11 cellular contexts compared by ENCODE assay signal in genomic region chr19:18287836-18288772, GRCh38. TPM values are rescaled to one million over a fixed set of nuclear protein-coding genes. Genes with fewer than 3 reads are reported as not detected.
DNase-seq lines count a peak whose midpoint lies in the region; ATAC-seq and TF ChIP-seq lines count a peak whose summit lies in the region.
"Had no signal": no experiment of that assay in that cellular context is flagged by ENCODE, and none has a peak within 500 bp of the region (broad histone marks: within the 10 kb centered on the region; RNA-seq: fewer than 3 reads in every experiment).

No MANE protein-coding gene starts in this region.

- no peaks in the 10 kb centered on the region for H3K9me3 ChIP-seq in CD4-positive, alpha-beta memory T cell (ENCODE audit: control insufficient read depth in 1 of 2, low read length in 2 of 2)
- no peaks in the 10 kb centered on the region for H3K9me3 ChIP-seq in SK-N-MC (ENCODE audit: low read depth, low read length)
- H3K9me3 ChIP-seq in esophagus squamous epithelium, result no peaks in the 10 kb centered on the region
- no peaks in the 10 kb centered on the region for H3K9me3 ChIP-seq in ovary
- no peaks in the 10 kb centered on the region for H3K9me3 ChIP-seq in uterus
- H3K9me3 ChIP-seq: colonic mucosa had no signal

- peak overlapping the region in 1 of 8 donors; percentile 35 for H3K4me3 Mint-ChIP-seq in CD4-positive, alpha-beta memory T cell
- peak overlapping the region in 1 of 3 donors; percentile 37 for H3K4me3 Mint-ChIP-seq in T-cell

- peaks cover 0 to 2% of the 10 kb centered on the region in 2 donors for H3K36me3 Mint-ChIP-seq in CD4-positive, alpha-beta memory T cell
- H3K36me3 Mint-ChIP-seq in T-cell, result no peaks in the 10 kb centered on the region

- TF ChIP-seq POLR2A in esophagus squamous epithelium (IDR thresholded peaks at IDR 0.05) (no peak), ovary (IDR thresholded peaks at IDR 0.05) (no peak), uterus (IDR thresholded peaks at IDR 0.05) (no peak)

- peak overlapping the region; percentile 34 for H3K27ac ChIP-seq in CD4-positive, alpha-beta memory T cell (ENCODE audit: low read depth, low read length)
- H3K27ac ChIP-seq in SK-N-MC (peak overlapping the region; percentile 1; the same call in 1 of the 2 replicates), esophagus squamous epithelium (peak overlapping the region in 3 of 4 donors; percentile 20 to 62 (median 41)), ovary (peak overlapping the region; percentile 71 to 84), uterus (peak overlapping the region in 1 of 2 donors; percentile 73)
- H3K27ac ChIP-seq: colonic mucosa had no signal

- H3K4me3 ChIP-seq in CD4-positive, alpha-beta memory T cell (ENCODE audit: low read length in 2 of 2), result no peak overlapping the region
- H3K4me3 ChIP-seq in SK-N-MC, result no peak overlapping the region
- H3K4me3 ChIP-seq in esophagus squamous epithelium, result no peak overlapping the region
- no peak overlapping the region for H3K4me3 ChIP-seq in ovary
- H3K4me3 ChIP-seq in uterus, result no peak overlapping the region
- H3K4me3 ChIP-seq: colonic mucosa had no signal

- TF ChIP-seq CTCF in esophagus squamous epithelium (IDR thresholded peaks at IDR 0.05) (no peak), ovary (IDR thresholded peaks at IDR 0.05) (no peak), uterus (IDR thresholded peaks at IDR 0.05) (no peak)

- H3K27me3 Mint-ChIP-seq in CD4-positive, alpha-beta memory T cell, result no peaks in the 10 kb centered on the region
- H3K27me3 Mint-ChIP-seq in T-cell, result no peaks in the 10 kb centered on the region
- H3K27me3 Mint-ChIP-seq: CD4-positive, alpha-beta T cell had no signal

- H3K36me3 ChIP-seq in CD4-positive, alpha-beta memory T cell (ENCODE audit: insufficient read depth, low read length), result no peaks in the 10 kb centered on the region
- H3K36me3 ChIP-seq in SK-N-MC (ENCODE audit: insufficient read depth, low read length), result no peaks in the 10 kb centered on the region
- no peaks in the 10 kb centered on the region for H3K36me3 ChIP-seq in esophagus squamous epithelium
- no peaks in the 10 kb centered on the region for H3K36me3 ChIP-seq in ovary
- H3K36me3 ChIP-seq in uterus, result no peaks in the 10 kb centered on the region
- H3K36me3 ChIP-seq: colonic mucosa had no signal

- no peak for TF ChIP-seq EP300 in ovary (IDR thresholded peaks at IDR 0.05)

- CTCF ChIA-PET in CD4-positive, alpha-beta memory T cell (lab: Charles Lee; ENCODE audit: partially characterized antibody), result interaction anchor here (0.7 to 2.9 kb wide), 2 partner anchors 8 to 258 kb away, joined by 3 to 8 read pairs; no protein-coding TSS in a partner anchor
- CTCF ChIA-PET in T-cell (lab: Charles Lee), result interaction anchor here in 1 of 2 donors (1.2 kb wide), 1 partner anchor 17 kb away, joined by 3 read pairs; no protein-coding TSS in a partner anchor

- intact Hi-C loops in CD4-positive, alpha-beta memory T cell (cut with micrococcal nuclease), result no loop called here
- intact Hi-C loops in esophagus squamous epithelium (cut with DNase I), result no loop called here
- intact Hi-C loops in ovary (cut with DNase I), result no loop called here
- intact Hi-C loops in uterus (cut with DNase I; ENCODE audit: low total_unique reads), result no loop called here

- ATAC-seq in HG03354 (IDR thresholded peaks at IDR 0.05; ENCODE audit: poor library complexity, severe bottlenecking, unreplicated experiment) (no peak), T-cell (replicated peaks in 1 of 4) (no peak)

- peak overlapping the region in 2 of 7 donors; percentile 53 to 79 for H3K27ac Mint-ChIP-seq in CD4-positive, alpha-beta memory T cell
- peak overlapping the region in 1 of 2 donors; percentile 27 for H3K27ac Mint-ChIP-seq in T-cell

- no peak overlapping the region for H3K9ac ChIP-seq in SK-N-MC (ENCODE audit: insufficient read length)

- DNase-seq in CD4-positive, alpha-beta memory T cell, result no peak
- DNase-seq in SK-N-MC (ENCODE audit: low read depth, low spot score) (no peak), esophagus squamous epithelium (lab: John Stamatoyannopoulos, UW) (no peak), ovary (peak in 2 of 5 donors; percentile 33 to 50), T-cell (no peak), uterus (no peak)
- no peak for DNase-seq in stimulated activated CD4-positive, alpha-beta T cell treated with anti-CD3 and anti-CD28 coated beads, Interleukin-15, amount 100 ng/mL, for 24 hours
- DNase-seq: CD4-positive, alpha-beta T cell; colonic mucosa; NCI-H526 treated with DMSO at 0.1 percent for 48 hours had no signal

- 72 to 73% methylated on average over 19 to 25 of the region's 26 CpGs for WGBS in esophagus squamous epithelium, 2 donors
- WGBS in ovary, 3 donors, result 38 to 51% (median 42%) methylated on average over 26 of the region's 26 CpGs

- peaks cover 59% of the 10 kb centered on the region for H3K4me1 ChIP-seq in CD4-positive, alpha-beta memory T cell (ENCODE audit: insufficient read depth, low read length)
- H3K4me1 ChIP-seq in esophagus squamous epithelium, result peaks cover 24 to 78% (median 24%) of the 10 kb centered on the region in 3 donors
- H3K4me1 ChIP-seq in ovary (ENCODE audit: insufficient read depth), result peaks cover 15% of the 10 kb centered on the region
- H3K4me1 ChIP-seq in uterus, result peaks cover 0 to 15% of the 10 kb centered on the region in 2 donors

- no peaks in the 10 kb centered on the region for H3K27me3 ChIP-seq in CD4-positive, alpha-beta memory T cell (ENCODE audit: insufficient read depth, low read length)
- no peaks in the 10 kb centered on the region for H3K27me3 ChIP-seq in esophagus squamous epithelium
- no peaks in the 10 kb centered on the region for H3K27me3 ChIP-seq in ovary
- no peaks in the 10 kb centered on the region for H3K27me3 ChIP-seq in uterus
- H3K27me3 ChIP-seq: colonic mucosa had no signal

- POLR2A ChIA-PET in CD4-positive, alpha-beta memory T cell (lab: Charles Lee; ENCODE audit: partially characterized antibody), result interaction anchor here (0.7 to 27.2 kb wide), 4 partner anchors 7 to 74 kb away, joined by 3 to 1691 read pairs (median 786); partner anchors contain the start of genes JUND and LSM4
- POLR2A ChIA-PET in T-cell (lab: Charles Lee), result no interaction called here

- peaks cover 31 to 70% (median 53%) of the 10 kb centered on the region in 4 donors for H3K4me1 Mint-ChIP-seq in CD4-positive, alpha-beta memory T cell
- peaks cover 44 to 61% (median 60%) of the 10 kb centered on the region in 3 donors for H3K4me1 Mint-ChIP-seq in T-cell

- peaks cover 0 to 2% (median 0%) of the 10 kb centered on the region in 8 donors for H3K9me3 Mint-ChIP-seq in CD4-positive, alpha-beta memory T cell
- no peaks in the 10 kb centered on the region for H3K9me3 Mint-ChIP-seq in T-cell
- H3K9me3 Mint-ChIP-seq: CD4-positive, alpha-beta T cell had no signal

RNA-seq across cellular contexts. Expression of gene JUND, which starts 6.7 kb away (rescaled TPM):
- total RNA-seq in CD4-positive, alpha-beta memory T cell, result 100 to 1,000 TPM; 163 TPM
- polyA plus RNA-seq in CD4-positive, alpha-beta memory T cell, result 100 to 1,000 TPM in 1 of 2 donors, 10 to 100 TPM in 1; 16.5 to 133 TPM
- total RNA-seq in esophagus squamous epithelium (100 to 1,000 TPM in 3 of 4 donors, 10 to 100 TPM in 1; 71.7 to 192 (median 166) TPM), ovary (1,000 to 10,000 TPM in 2 of 7 donors, 100 to 1,000 TPM in 5; 163 to 1,260 (median 581) TPM), T-cell (1,000 to 10,000 TPM in 1 of 5 donors, 100 to 1,000 TPM in 4; 247 to 1,161 (median 272) TPM), uterus (100 to 1,000 TPM; 152 to 386 (median 290) TPM)
- polyA plus RNA-seq in ovary, result 100 to 1,000 TPM in 1 of 2 donors, 10 to 100 TPM in 1; 95.2 to 301 TPM

RNA-seq across cellular contexts. Expression of gene IQCN, which starts 13.9 kb away (rescaled TPM):
- 1 to 10 TPM; 5.5 to 5.8 TPM for total RNA-seq in CD4-positive, alpha-beta memory T cell
- polyA plus RNA-seq in CD4-positive, alpha-beta memory T cell, result 1 to 10 TPM in 1 of 2 donors, under 1 TPM in 1; 0.13 to 1.8 TPM
- total RNA-seq in esophagus squamous epithelium, result 1 to 10 TPM in 2 of 4 donors, under 1 TPM in 2; 0.23 to 3.1 (median 0.96) TPM
- total RNA-seq in ovary, result 10 to 100 TPM in 5 of 7 donors, 1 to 10 TPM in 2; 6.0 to 18.4 (median 11.7) TPM
- 1 to 10 TPM; 2.5 to 9.3 TPM for polyA plus RNA-seq in ovary
- 10 to 100 TPM in 2 of 5 donors, 1 to 10 TPM in 3; 4.1 to 42.8 (median 6.3) TPM for total RNA-seq in T-cell
- total RNA-seq in uterus, result 10 to 100 TPM in 1 of 4 donors, 1 to 10 TPM in 3; 1.0 to 41.1 (median 3.0) TPM

RNA-seq across cellular contexts. Expression of gene LSM4, which starts 34.8 kb away (rescaled TPM):
- 10 to 100 TPM; 64.2 to 65.0 TPM for total RNA-seq in CD4-positive, alpha-beta memory T cell
- polyA plus RNA-seq in CD4-positive, alpha-beta memory T cell, result 100 to 1,000 TPM; 121 to 164 TPM
- total RNA-seq in esophagus squamous epithelium (100 to 1,000 TPM in 3 of 4 donors, 10 to 100 TPM in 1; 97.3 to 228 (median 137) TPM), ovary (100 to 1,000 TPM in 1 of 7 donors, 10 to 100 TPM in 6; 45.0 to 121 (median 77.3) TPM), T-cell (10 to 100 TPM; 58.5 to 82.7 (median 69.1) TPM), uterus (100 to 1,000 TPM in 1 of 4 donors, 10 to 100 TPM in 2, 1 to 10 TPM in 1; 8.8 to 120 (median 64.2) TPM)
- polyA plus RNA-seq in ovary, result 10 to 100 TPM; 38.3 to 66.0 TPM

RNA-seq across cellular contexts. Expression of gene PGPEP1, which starts 52.3 kb away (rescaled TPM):
- 10 to 100 TPM; 46.2 to 49.2 TPM for total RNA-seq in CD4-positive, alpha-beta memory T cell
- polyA plus RNA-seq in CD4-positive, alpha-beta memory T cell, result 1 to 10 TPM; 6.8 to 8.0 TPM
- total RNA-seq in esophagus squamous epithelium (10 to 100 TPM in 1 of 4 donors, 1 to 10 TPM in 2, under 1 TPM in 1; 0.83 to 10.1 (median 5.3) TPM), ovary (10 to 100 TPM in 6 of 7 donors, 1 to 10 TPM in 1; 9.3 to 64.5 (median 50.3) TPM), T-cell (10 to 100 TPM; 35.7 to 52.6 (median 45.1) TPM), uterus (10 to 100 TPM; 21.2 to 67.9 (median 38.1) TPM)
- 10 to 100 TPM; 13.8 to 16.9 TPM for polyA plus RNA-seq in ovary
